ENCODE assay signal across 10 cellular contexts in the genomic region with DNA sequence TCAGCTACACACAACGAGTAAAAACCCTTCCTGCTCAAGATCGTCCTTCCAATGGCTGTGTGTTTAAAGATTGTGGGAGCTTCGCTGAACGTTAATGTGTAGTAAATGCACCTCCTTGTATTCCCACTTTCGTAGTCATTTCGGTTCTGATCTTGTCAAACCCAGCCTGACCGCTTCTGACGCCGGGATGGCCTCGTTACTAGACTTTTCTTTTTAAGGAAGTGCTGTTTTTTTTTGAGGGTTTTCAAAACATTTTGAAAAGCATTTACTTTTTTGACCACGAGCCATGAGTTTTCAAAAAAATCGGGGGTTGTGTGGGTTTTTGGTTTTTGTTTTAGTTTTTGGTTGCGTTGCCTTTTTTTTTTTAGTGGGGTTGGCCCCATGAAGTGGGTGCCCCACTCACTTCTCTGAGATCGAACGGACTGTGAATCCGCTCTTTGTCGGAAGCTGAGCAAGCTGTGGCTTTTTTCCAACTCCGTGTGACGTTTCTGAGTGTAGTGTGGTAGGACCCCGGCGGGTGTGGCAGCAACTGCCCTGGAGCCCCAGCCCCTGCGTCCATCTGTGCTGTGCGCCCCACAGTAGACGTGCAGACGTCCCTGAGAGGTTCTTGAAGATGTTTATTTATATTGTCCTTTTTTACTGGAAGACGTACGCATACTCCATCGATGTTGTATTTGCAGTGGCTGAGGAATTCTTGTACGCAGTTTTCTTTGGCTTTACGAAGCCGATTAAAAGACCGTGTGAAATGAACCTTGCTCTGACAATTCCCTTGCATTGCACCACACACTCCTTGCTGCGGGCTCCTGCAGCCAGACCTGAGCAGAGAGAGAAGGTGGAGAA. TPM values are rescaled to one million over a fixed set of nuclear protein-coding genes. Genes with fewer than 3 reads are reported as not detected.
DNase-seq lines count a peak whose midpoint lies in the region; ATAC-seq and TF ChIP-seq lines count a peak whose summit lies in the region.
"Had no signal": no experiment of that assay in that cellular context is flagged by ENCODE, and none has a peak within 500 bp of the region (broad histone marks: within the 10 kb centered on the region; RNA-seq: fewer than 3 reads in every experiment).

No MANE protein-coding gene starts in this region.

- H3K9ac ChIP-seq in fibroblast of lung (ENCODE audit: insufficient read depth, low read length), result no peak overlapping the region
- no peak overlapping the region for H3K9ac ChIP-seq in skeletal muscle satellite cell (ENCODE audit: low read depth, low read length)

- no peaks in the 10 kb centered on the region for H4K20me1 ChIP-seq in fibroblast of lung (ENCODE audit: control insufficient read depth, extremely low read depth, insufficient read depth, low read length)

- TF ChIP-seq CTCF in HFFc6 (IDR thresholded peaks at IDR 0.05) (no peak), VCaP (conservative IDR thresholded peaks at IDR 0.05) (no peak), fibroblast of lung (conservative IDR thresholded peaks at IDR 0.05 in 1 of 2, IDR thresholded peaks at IDR 0.05 in 1 of 2; ENCODE audit: low read depth in 1 of 2, low read length in 2 of 2) (no peak)

- H3K36me3 Mint-ChIP-seq in HFFc6 (ENCODE audit: low read depth), result peaks cover 45% of the 10 kb centered on the region

- DNase-seq in HFFc6 (no peak), fibroblast of lung (ENCODE audit: low read depth in 2 of 2) (no peak), T-helper 9 cell (no peak)
- DNase-seq in stimulated activated CD4-positive, alpha-beta T cell treated with anti-CD3 and anti-CD28 coated beads, Interleukin-1b, Interleukin-23, amount 100 ng/mL, for 48 hours, result no peak
- DNase-seq: NCI-H1048; stimulated activated naive CD4-positive, alpha-beta T cell had no signal

- H3K4me1 ChIP-seq in fibroblast of lung (ENCODE audit: control insufficient read depth, extremely low read depth, insufficient read depth, low read length) (peaks cover 41% of the 10 kb centered on the region), skeletal muscle satellite cell (ENCODE audit: control insufficient read depth, insufficient read depth, low read length) (peaks cover 75% of the 10 kb centered on the region)

- H3K9me3 ChIP-seq in fibroblast of lung (ENCODE audit: control insufficient read depth, insufficient read depth, low read depth, low read length) (no peaks in the 10 kb centered on the region), skeletal muscle satellite cell (replicated peaks; ENCODE audit: low read length) (no peaks in the 10 kb centered on the region)

- H3K36me3 ChIP-seq in fibroblast of lung (ENCODE audit: control insufficient read depth, insufficient read depth, low read length) (peaks cover 40% of the 10 kb centered on the region), skeletal muscle satellite cell (ENCODE audit: insufficient read depth, low read length) (peaks cover 51% of the 10 kb centered on the region)

- ATAC-seq in esophagus mucosa (no peak), GM18870 (IDR thresholded peaks at IDR 0.05; ENCODE audit: unreplicated experiment) (no peak)

- H3K9me3 Mint-ChIP-seq in HFFc6, result no peaks in the 10 kb centered on the region

- H3K4me3 Mint-ChIP-seq in HFFc6, result peak overlapping the region; percentile 50; the same call in 1 of the 2 replicates

- H3K79me2 ChIP-seq in fibroblast of lung (ENCODE audit: control insufficient read depth, insufficient read depth, low read length), result peaks cover 60% of the 10 kb centered on the region

- H3K4me1 Mint-ChIP-seq in HFFc6 (ENCODE audit: low read depth), result peaks cover 59% of the 10 kb centered on the region

- no peak overlapping the region for H2AFZ ChIP-seq in fibroblast of lung (ENCODE audit: low read length)

- H3K27ac ChIP-seq in VCaP (peak overlapping the region; percentile 98), fibroblast of lung (ENCODE audit: insufficient read depth, low read length) (peak overlapping the region; percentile 34)

- H3K4me2 ChIP-seq in fibroblast of lung (ENCODE audit: extremely low read depth, insufficient read depth, low read length), result peak overlapping the region; percentile 70
- peak overlapping the region; percentile 100 for H3K4me2 ChIP-seq in skeletal muscle satellite cell (ENCODE audit: low read length)

- no peaks in the 10 kb centered on the region for H3K27me3 ChIP-seq in fibroblast of lung (ENCODE audit: control insufficient read depth, insufficient read depth, low read length)
- H3K27me3 ChIP-seq in skeletal muscle satellite cell (ENCODE audit: control insufficient read depth, insufficient read depth, low read length), result no peaks in the 10 kb centered on the region

- H3K27ac Mint-ChIP-seq in HFFc6, result peak overlapping the region; percentile 65

- peak overlapping the region in 1 of 4 experiments; percentile 69 for H3K4me3 ChIP-seq in fibroblast of lung (replicated peaks in 1 of 4; ENCODE audit: control extremely low read depth in 1 of 4, insufficient read depth in 1 of 4, low read depth in 3 of 4, low read length in 4 of 4)
- peak overlapping the region; percentile 83 for H3K4me3 ChIP-seq in skeletal muscle satellite cell (ENCODE audit: low read length)

- H3K27me3 Mint-ChIP-seq in HFFc6 (ENCODE audit: insufficient read depth), result peaks cover 21% of the 10 kb centered on the region

RNA-seq across cellular contexts. Expression of gene FAM174C, which starts 2.7 kb away (rescaled TPM):
- total RNA-seq in HFFc6 (2021; fragmentation: NEBNext Ultra II Directional; extraction: Animal tissue kit (Norgen Biotek cat#: 25700)), result 10 to 100 TPM; 54.2 to 77.6 (median 63.8) TPM
- 22.5 and 24.7 TPM in 2 replicates for total RNA-seq in fibroblast of lung
- polyA plus RNA-seq in fibroblast of lung, result 16.1 and 23.7 TPM in 2 replicates
- 34.6 and 64.3 TPM in 2 replicates for polyA plus RNA-seq in fibroblast of lung (2012)
- polyA minus RNA-seq in fibroblast of lung (ENCODE audit: low replicate concordance), result 12.0 and 14.1 TPM in 2 replicates
- total RNA-seq in skeletal muscle satellite cell (2012; rRNA removed), result 36.5 and 60.9 TPM in 2 replicates
- 41.2 TPM for total RNA-seq in esophagus mucosa

RNA-seq across cellular contexts. Expression of gene CIRBP, which starts 3.5 kb away (rescaled TPM):
- total RNA-seq in HFFc6 (2021; fragmentation: NEBNext Ultra II Directional; extraction: Animal tissue kit (Norgen Biotek cat#: 25700)), result 100 to 1,000 TPM; 160 to 243 (median 190) TPM
- total RNA-seq in fibroblast of lung (104 and 110 TPM in 2 replicates), esophagus mucosa (172 TPM)
- 260 and 298 TPM in 2 replicates for polyA plus RNA-seq in fibroblast of lung
- 315 and 327 TPM in 2 replicates for polyA plus RNA-seq in fibroblast of lung (2012)
- polyA minus RNA-seq in fibroblast of lung (ENCODE audit: low replicate concordance), result 45.9 and 74.1 TPM in 2 replicates
- total RNA-seq in skeletal muscle satellite cell (2012; rRNA removed), result 165 and 205 TPM in 2 replicates

RNA-seq across cellular contexts. Expression of gene EFNA2, which starts 13.0 kb away (rescaled TPM):
- not detected for total RNA-seq in HFFc6 (2021; fragmentation: NEBNext Ultra II Directional; extraction: Animal tissue kit (Norgen Biotek cat#: 25700))
- total RNA-seq in fibroblast of lung (0.17 TPM in 1 of 2 replicates, not detected in the other), esophagus mucosa (0.40 TPM)
- polyA plus RNA-seq in fibroblast of lung, result not detected in 2 replicates
- not detected in 2 replicates for polyA plus RNA-seq in fibroblast of lung (2012)
- not detected in 2 replicates for polyA minus RNA-seq in fibroblast of lung (ENCODE audit: low replicate concordance)
- total RNA-seq in skeletal muscle satellite cell (2012; rRNA removed), result 0.25 TPM in 1 of 2 replicates, not detected in the other

RNA-seq across cellular contexts. Expression of gene MIDN, which starts 24.3 kb away (rescaled TPM):
- 10 to 100 TPM; 58.4 to 73.3 (median 67.4) TPM for total RNA-seq in HFFc6 (2021; fragmentation: NEBNext Ultra II Directional; extraction: Animal tissue kit (Norgen Biotek cat#: 25700))
- 13.6 and 18.8 TPM in 2 replicates for total RNA-seq in fibroblast of lung
- 12.0 and 18.0 TPM in 2 replicates for polyA plus RNA-seq in fibroblast of lung
- 30.3 and 40.2 TPM in 2 replicates for polyA plus RNA-seq in fibroblast of lung (2012)
- 27.6 and 36.6 TPM in 2 replicates for polyA minus RNA-seq in fibroblast of lung (ENCODE audit: low replicate concordance)
- 21.3 and 31.0 TPM in 2 replicates for total RNA-seq in skeletal muscle satellite cell (2012; rRNA removed)
- total RNA-seq in esophagus mucosa, result 99.3 TPM

RNA-seq across cellular contexts. Expression of gene ATP5F1D, which starts 31.1 kb away (rescaled TPM):
- total RNA-seq in HFFc6 (2021; fragmentation: NEBNext Ultra II Directional; extraction: Animal tissue kit (Norgen Biotek cat#: 25700)), result 100 to 1,000 TPM; 190 to 243 (median 217) TPM
- total RNA-seq in fibroblast of lung (13.4 and 20.5 TPM in 2 replicates), esophagus mucosa (251 TPM)
- 53.8 and 79.8 TPM in 2 replicates for polyA plus RNA-seq in fibroblast of lung
- polyA plus RNA-seq in fibroblast of lung (2012), result 174 and 278 TPM in 2 replicates
- 23.2 and 31.0 TPM in 2 replicates for polyA minus RNA-seq in fibroblast of lung (ENCODE audit: low replicate concordance)
- total RNA-seq in skeletal muscle satellite cell (2012; rRNA removed), result 33.9 and 42.1 TPM in 2 replicates
